ENCODE assay signal across 11 cellular contexts in the genomic region with DNA sequence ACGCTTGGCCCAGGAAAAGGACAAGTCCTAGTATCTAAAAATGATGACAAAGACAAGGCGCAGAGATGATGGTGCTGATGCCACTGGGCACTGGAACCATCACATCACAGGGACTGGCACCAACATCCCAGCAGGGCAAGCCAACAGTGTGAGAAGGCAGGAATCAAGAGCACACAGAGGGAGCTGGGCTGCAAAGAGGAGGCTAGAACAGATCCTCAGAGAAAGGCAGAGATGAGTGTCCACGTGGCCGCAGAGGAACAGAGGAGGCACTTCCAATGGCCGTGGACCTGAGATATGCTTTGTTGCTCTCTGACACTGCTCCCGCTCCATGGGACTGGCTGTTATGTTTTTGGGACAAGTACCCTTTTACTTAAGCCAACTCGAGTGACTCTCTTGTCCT. TPM values are rescaled to one million over a fixed set of nuclear protein-coding genes. Genes with fewer than 3 reads are reported as not detected.
DNase-seq lines count a peak whose midpoint lies in the region; ATAC-seq and TF ChIP-seq lines count a peak whose summit lies in the region.
"Had no signal": no experiment of that assay in that cellular context is flagged by ENCODE, and none has a peak within 500 bp of the region (broad histone marks: within the 10 kb centered on the region; RNA-seq: fewer than 3 reads in every experiment).

No MANE protein-coding gene starts in this region.

- H3K4me3 Mint-ChIP-seq in HFFc6 (no peak overlapping the region), chondrocyte (ENCODE audit: unreplicated experiment) (no peak overlapping the region)
- H3K4me3 Mint-ChIP-seq: activated CD8-positive, alpha-beta memory T cell treated with anti-CD3 and anti-CD28 coated beads, Interleukin-2, amount 10 ng/mL, durations not matched to agents 7 days and 5 days; activated naive CD4-positive, alpha-beta T cell treated with anti-CD3 and anti-CD28 coated beads for 36 hours; central memory CD8-positive, alpha-beta T cell had no signal

- H3K27me3 ChIP-seq in left lung (no peaks in the 10 kb centered on the region), sigmoid colon (no peaks in the 10 kb centered on the region)

- peak overlapping the region in 1 of 2 donors; percentile 8 for H3K27ac ChIP-seq in left lung
- H3K27ac ChIP-seq in sigmoid colon: peak overlapping the region in 3 of 4 donors; percentile 18 to 41 (median 20)
- H3K27ac ChIP-seq: KMS-11 had no signal

- ATAC-seq in left lung: peak; percentile 9
- no peak for ATAC-seq in GM21423 (IDR thresholded peaks at IDR 0.05; ENCODE audit: unreplicated experiment)
- ATAC-seq in GM19467 (IDR thresholded peaks at IDR 0.05; ENCODE audit: unreplicated experiment): no peak
- ATAC-seq: activated CD8-positive, alpha-beta memory T cell treated with anti-CD3 and anti-CD28 coated beads, Interleukin-2, amount 10 ng/mL, durations not matched to agents 7 days and 5 days had no signal

- peaks cover 15% of the 10 kb centered on the region for H3K4me1 Mint-ChIP-seq in HFFc6 (ENCODE audit: low read depth)
- H3K4me1 Mint-ChIP-seq in chondrocyte (ENCODE audit: low read depth): peaks cover 47% of the 10 kb centered on the region

- H3K9me3 Mint-ChIP-seq in HFFc6 (no peaks in the 10 kb centered on the region), chondrocyte (ENCODE audit: low read depth) (no peaks in the 10 kb centered on the region)
- H3K9me3 Mint-ChIP-seq: central memory CD8-positive, alpha-beta T cell had no signal

- H3K4me1 ChIP-seq in left lung: peaks cover 0 to 47% of the 10 kb centered on the region in 2 donors
- H3K4me1 ChIP-seq in sigmoid colon: peaks cover 2 to 49% (median 28%) of the 10 kb centered on the region in 4 donors

- no peak for TF ChIP-seq POLR2A in sigmoid colon (IDR thresholded peaks at IDR 0.05)

- H3K36me3 Mint-ChIP-seq in HFFc6 (ENCODE audit: low read depth) (peaks cover 6% of the 10 kb centered on the region), chondrocyte (ENCODE audit: low read depth) (peaks cover 10% of the 10 kb centered on the region)

- H3K27me3 Mint-ChIP-seq in HFFc6 (ENCODE audit: insufficient read depth) (no peaks in the 10 kb centered on the region; the same call in 1 of the 2 replicates), chondrocyte (ENCODE audit: low read depth) (no peaks in the 10 kb centered on the region)
- H3K27me3 Mint-ChIP-seq: activated CD8-positive, alpha-beta memory T cell treated with anti-CD3 and anti-CD28 coated beads, Interleukin-2, amount 10 ng/mL, durations not matched to agents 7 days and 5 days; central memory CD8-positive, alpha-beta T cell had no signal

- intact Hi-C loops in left lung (cut with DNase I) (no loop called here), sigmoid colon (cut with DNase I) (no loop called here)

- H3K9me3 ChIP-seq in left lung (no peaks in the 10 kb centered on the region), sigmoid colon (no peaks in the 10 kb centered on the region)

- WGBS in sigmoid colon, 2 donors: 78 to 82% methylated on average over 7 of the region's 7 CpGs

- H3K36me3 ChIP-seq in left lung (no peaks in the 10 kb centered on the region), sigmoid colon (no peaks in the 10 kb centered on the region)

- H3K27ac Mint-ChIP-seq in HFFc6: peak overlapping the region; percentile 58
- H3K27ac Mint-ChIP-seq in chondrocyte (ENCODE audit: unreplicated experiment): peak overlapping the region; percentile 80
- H3K27ac Mint-ChIP-seq: activated CD8-positive, alpha-beta memory T cell treated with anti-CD3 and anti-CD28 coated beads, Interleukin-2, amount 10 ng/mL, durations not matched to agents 7 days and 5 days; activated naive CD4-positive, alpha-beta T cell treated with anti-CD3 and anti-CD28 coated beads for 36 hours had no signal

- no peak overlapping the region for H3K4me3 ChIP-seq in left lung
- no peak overlapping the region for H3K4me3 ChIP-seq in sigmoid colon

- no peak for TF ChIP-seq EP300 in sigmoid colon (IDR thresholded peaks at IDR 0.05)

- TF ChIP-seq CTCF in HFFc6 (IDR thresholded peaks at IDR 0.05) (no peak), chondrocyte (IDR thresholded peaks at IDR 0.05) (no peak), left lung (IDR thresholded peaks at IDR 0.05) (no peak), sigmoid colon (IDR thresholded peaks at IDR 0.05) (no peak)

- DNase-seq in HFFc6: no peak
- DNase-seq in chondrocyte (ENCODE audit: low spot score): no peak
- DNase-seq in left lung: no peak
- DNase-seq in sigmoid colon: peak; percentile 53
- no peak for DNase-seq in mucosa of gallbladder (ENCODE audit: low spot score)
- DNase-seq: activated CD8-positive, alpha-beta memory T cell treated with anti-CD3 and anti-CD28 coated beads, Interleukin-2, amount 10 ng/mL, durations not matched to agents 7 days and 5 days; activated naive CD4-positive, alpha-beta T cell treated with anti-CD3 and anti-CD28 coated beads for 36 hours had no signal

RNA-seq across cellular contexts. Expression of gene FOXN3, which starts 17.9 kb away (rescaled TPM):
- 10 to 100 TPM; 31.9 to 43.4 (median 37.9) TPM for total RNA-seq in HFFc6 (2021; fragmentation: NEBNext Ultra II Directional; extraction: Animal tissue kit (Norgen Biotek cat#: 25700))
- total RNA-seq in chondrocyte (129 to 161 TPM (median 155 TPM) in 3 replicates), left lung (10 to 100 TPM; 71.1 to 80.7 TPM), sigmoid colon (100 to 1,000 TPM; 104 to 146 (median 113) TPM), mucosa of gallbladder (63.0 TPM)
- 10 to 100 TPM; 24.6 to 33.6 (median 25.7) TPM for polyA plus RNA-seq in sigmoid colon
